17 cellular contexts compared by ENCODE assay signal in genomic region chr9:123323482-123324013, GRCh38. TPM values are rescaled to one million over a fixed set of nuclear protein-coding genes. Genes with fewer than 3 reads are reported as not detected.
DNase-seq lines count a peak whose midpoint lies in the region; ATAC-seq and TF ChIP-seq lines count a peak whose summit lies in the region.
"Had no signal": no experiment of that assay in that cellular context is flagged by ENCODE, and none has a peak within 500 bp of the region (broad histone marks: within the 10 kb centered on the region; RNA-seq: fewer than 3 reads in every experiment).

No MANE protein-coding gene starts in this region.

- TF ChIP-seq CTCF in DND-41 (IDR thresholded peaks at IDR 0.05; ENCODE audit: borderline replicate concordance, extremely low read depth, low read length, poor library complexity, severe bottlenecking) (no peak), upper lobe of right lung (IDR thresholded peaks at IDR 0.05) (no peak)

- 0 out of 20 replicates have a peak overlapping the region, but pooled peaks of 1 of the 10 experiments have one; percentile 0 for H3K4me3 ChIP-seq in BLaER1 treated with 17β-estradiol and CSF1 and Interleukin-3, amounts not matched to agents 10 nM and 100 nM
- peak overlapping the region in 1 of 2 experiments; percentile 23; a peak in 1 of 4 replicates for H3K4me3 ChIP-seq in DND-41 (ENCODE audit: low read depth in 1 of 2, low read length in 2 of 2)
- no peak overlapping the region for H3K4me3 ChIP-seq in upper lobe of right lung
- H3K4me3 ChIP-seq: mucosa of descending colon, testis had no signal

- H3K36me3 ChIP-seq in BLaER1 treated with 17β-estradiol and CSF1 and Interleukin-3, amounts not matched to agents 10 nM and 100 nM: no peaks in the 10 kb centered on the region
- H3K36me3 ChIP-seq in DND-41 (ENCODE audit: insufficient read depth, low read length) (no peaks in the 10 kb centered on the region), upper lobe of right lung (no peaks in the 10 kb centered on the region)

- H3K4me3 Mint-ChIP-seq in activated CD8-positive, alpha-beta T cell treated with anti-CD3 and anti-CD28 coated beads, Interleukin-2, amount 10 ng/mL, durations not matched to agents 7 days and 5 days: peak overlapping the region; percentile 47
- peak overlapping the region; percentile 76 for H3K4me3 Mint-ChIP-seq in memory B cell

- H3K4me1 Mint-ChIP-seq in activated CD8-positive, alpha-beta T cell treated with anti-CD3 and anti-CD28 coated beads, Interleukin-2, amount 10 ng/mL, durations not matched to agents 7 days and 5 days (ENCODE audit: low read depth): peaks cover 55% of the 10 kb centered on the region
- peaks cover 48% of the 10 kb centered on the region for H3K4me1 Mint-ChIP-seq in memory B cell

- no peaks in the 10 kb centered on the region for H3K27me3 Mint-ChIP-seq in activated CD8-positive, alpha-beta T cell treated with anti-CD3 and anti-CD28 coated beads, Interleukin-2, amount 10 ng/mL, durations not matched to agents 7 days and 5 days (ENCODE audit: low read depth)
- no peaks in the 10 kb centered on the region for H3K27me3 Mint-ChIP-seq in memory B cell

- peak overlapping the region; percentile 72 to 90 (median 80) for H3K4me2 ChIP-seq in BLaER1 treated with 17β-estradiol and CSF1 and Interleukin-3, amounts not matched to agents 10 nM and 100 nM
- H3K4me2 ChIP-seq in DND-41 (ENCODE audit: insufficient read depth, low read length): peak overlapping the region; percentile 58; the same call in 1 of the 2 replicates

- no peaks in the 10 kb centered on the region for H4K20me1 ChIP-seq in BLaER1 treated with 17β-estradiol and CSF1 and Interleukin-3, amounts not matched to agents 10 nM and 100 nM
- no peaks in the 10 kb centered on the region for H4K20me1 ChIP-seq in DND-41 (ENCODE audit: insufficient read depth, low read length)

- H3K9me3 ChIP-seq in BLaER1 treated with 17β-estradiol and CSF1 and Interleukin-3, amounts not matched to agents 10 nM and 100 nM (replicated peaks in 1 of 11): no peaks in the 10 kb centered on the region
- H3K9me3 ChIP-seq in DND-41 (ENCODE audit: insufficient read depth, low read length, severe bottlenecking) (no peaks in the 10 kb centered on the region), upper lobe of right lung (no peaks in the 10 kb centered on the region)
- H3K9me3 ChIP-seq: mucosa of descending colon, testis had no signal

- H3K36me3 Mint-ChIP-seq in activated CD8-positive, alpha-beta T cell treated with anti-CD3 and anti-CD28 coated beads, Interleukin-2, amount 10 ng/mL, durations not matched to agents 7 days and 5 days (ENCODE audit: low read depth): no peaks in the 10 kb centered on the region
- no peaks in the 10 kb centered on the region for H3K36me3 Mint-ChIP-seq in memory B cell
- H3K36me3 Mint-ChIP-seq: CD14-positive monocyte had no signal

- H3K79me2 ChIP-seq in DND-41 (ENCODE audit: insufficient read depth, low read length): no peaks in the 10 kb centered on the region

- H3K27ac ChIP-seq in BLaER1 treated with 17β-estradiol and CSF1 and Interleukin-3, amounts not matched to agents 10 nM and 100 nM: peak overlapping the region in 10 of 11 experiments; percentile 61 to 96 (median 90); a peak in 19 of 22 replicates
- peak overlapping the region; percentile 70 for H3K27ac ChIP-seq in DND-41 (ENCODE audit: low read length)
- no peak overlapping the region for H3K27ac ChIP-seq in upper lobe of right lung
- H3K27ac ChIP-seq: epithelial cell of prostate, testis had no signal

- H3K9me3 Mint-ChIP-seq in activated CD8-positive, alpha-beta T cell treated with anti-CD3 and anti-CD28 coated beads, Interleukin-2, amount 10 ng/mL, durations not matched to agents 7 days and 5 days (ENCODE audit: insufficient read depth): no peaks in the 10 kb centered on the region
- H3K9me3 Mint-ChIP-seq in memory B cell: no peaks in the 10 kb centered on the region
- H3K9me3 Mint-ChIP-seq: CD14-positive monocyte had no signal

- intact Hi-C loops in upper lobe of right lung (cut with DNase I): no loop called here

- H2AFZ ChIP-seq in DND-41 (ENCODE audit: low read depth, low read length): peak overlapping the region; percentile 77; the same call in 1 of the 2 replicates

- peaks cover 35 to 100% (median 97%) of the 10 kb centered on the region in 10 experiments for H3K4me1 ChIP-seq in BLaER1 treated with 17β-estradiol and CSF1 and Interleukin-3, amounts not matched to agents 10 nM and 100 nM
- H3K4me1 ChIP-seq in DND-41 (ENCODE audit: insufficient read depth, low read length) (peaks cover 18% of the 10 kb centered on the region), upper lobe of right lung (peaks cover 5% of the 10 kb centered on the region)
- H3K4me1 ChIP-seq: testis had no signal

- H3K27me3 ChIP-seq in BLaER1 treated with 17β-estradiol and CSF1 and Interleukin-3, amounts not matched to agents 10 nM and 100 nM: no peaks in the 10 kb centered on the region
- peaks cover 3% of the 10 kb centered on the region for H3K27me3 ChIP-seq in DND-41 (ENCODE audit: insufficient read depth, low read length, poor library complexity)
- H3K27me3 ChIP-seq in upper lobe of right lung: no peaks in the 10 kb centered on the region
- H3K27me3 ChIP-seq: testis had no signal

- CTCF ChIA-PET in activated CD8-positive, alpha-beta T cell treated with anti-CD3 and anti-CD28 coated beads, Interleukin-2, amount 10 ng/mL, durations not matched to agents 7 days and 5 days (lab: Charles Lee): interaction anchor here (1.0 to 2.1 kb wide), 5 partner anchors 16 to 55 kb away, joined by 3 to 9 read pairs (median 3); no protein-coding TSS in a partner anchor

- peak overlapping the region; percentile 98 for H3K27ac Mint-ChIP-seq in activated CD8-positive, alpha-beta T cell treated with anti-CD3 and anti-CD28 coated beads, Interleukin-2, amount 10 ng/mL, durations not matched to agents 7 days and 5 days
- peak overlapping the region; percentile 86 for H3K27ac Mint-ChIP-seq in memory B cell

- H3K9ac ChIP-seq in BLaER1 treated with 17β-estradiol and CSF1 and Interleukin-3, amounts not matched to agents 10 nM and 100 nM: peak overlapping the region in 9 of 11 experiments; percentile 72 to 84 (median 80); a peak in 18 of 22 replicates
- peak overlapping the region; percentile 44; the same call in 1 of the 2 replicates for H3K9ac ChIP-seq in DND-41 (ENCODE audit: low read depth, low read length)

- POLR2A ChIA-PET in activated CD8-positive, alpha-beta T cell treated with anti-CD3 and anti-CD28 coated beads, Interleukin-2, amount 10 ng/mL, durations not matched to agents 7 days and 5 days (lab: Charles Lee): interaction anchor here (0.7 to 2.9 kb wide), 5 partner anchors 10 to 260 kb away, joined by 3 to 43 read pairs (median 7); no protein-coding TSS in a partner anchor

- ATAC-seq in DND-41 (ENCODE audit: insufficient read depth, low read depth): no peak
- no peak for ATAC-seq in activated CD8-positive, alpha-beta T cell treated with anti-CD3 and anti-CD28 coated beads, Interleukin-2, amount 10 ng/mL, durations not matched to agents 7 days and 5 days
- ATAC-seq in memory B cell (ENCODE audit: low read depth): no peak
- no peak for ATAC-seq in upper lobe of right lung
- ATAC-seq in GM19463 (IDR thresholded peaks at IDR 0.05; ENCODE audit: unreplicated experiment): no peak

- DNase-seq in DND-41 (no peak), memory B cell (ENCODE audit: low spot score in 2 of 2) (no peak), upper lobe of right lung (no peak), NCI-H2196 (lab: John Stamatoyannopoulos, UW; ENCODE audit: unreplicated experiment) (no peak)
- DNase-seq in activated CD8-positive, alpha-beta T cell treated with anti-CD3 and anti-CD28 coated beads, Interleukin-2, amount 10 ng/mL, durations not matched to agents 7 days and 5 days: no peak
- DNase-seq: amniotic stem cell, kidney, NCI-H2081, testis had no signal

RNA-seq across cellular contexts. Expression of gene CRB2, which starts 32.4 kb away (rescaled TPM):
- total RNA-seq in activated CD8-positive, alpha-beta T cell treated with anti-CD3 and anti-CD28 coated beads, Interleukin-2, amount 10 ng/mL, durations not matched to agents 7 days and 5 days: not detected
- total RNA-seq in upper lobe of right lung: 0.93 TPM
- total RNA-seq: activated CD8-positive, alpha-beta memory T cell treated with anti-CD3 and anti-CD28 coated beads for 36 hours; pulmonary artery endothelial cell; RPMI7951 had no signal

RNA-seq across cellular contexts. Expression of gene STRBP, which starts 55.2 kb away (rescaled TPM):
- 10 to 100 TPM; 26.1 to 26.5 TPM for total RNA-seq in activated CD8-positive, alpha-beta T cell treated with anti-CD3 and anti-CD28 coated beads, Interleukin-2, amount 10 ng/mL, durations not matched to agents 7 days and 5 days
- total RNA-seq in upper lobe of right lung: 24.7 TPM
